In the genomic region with DNA sequence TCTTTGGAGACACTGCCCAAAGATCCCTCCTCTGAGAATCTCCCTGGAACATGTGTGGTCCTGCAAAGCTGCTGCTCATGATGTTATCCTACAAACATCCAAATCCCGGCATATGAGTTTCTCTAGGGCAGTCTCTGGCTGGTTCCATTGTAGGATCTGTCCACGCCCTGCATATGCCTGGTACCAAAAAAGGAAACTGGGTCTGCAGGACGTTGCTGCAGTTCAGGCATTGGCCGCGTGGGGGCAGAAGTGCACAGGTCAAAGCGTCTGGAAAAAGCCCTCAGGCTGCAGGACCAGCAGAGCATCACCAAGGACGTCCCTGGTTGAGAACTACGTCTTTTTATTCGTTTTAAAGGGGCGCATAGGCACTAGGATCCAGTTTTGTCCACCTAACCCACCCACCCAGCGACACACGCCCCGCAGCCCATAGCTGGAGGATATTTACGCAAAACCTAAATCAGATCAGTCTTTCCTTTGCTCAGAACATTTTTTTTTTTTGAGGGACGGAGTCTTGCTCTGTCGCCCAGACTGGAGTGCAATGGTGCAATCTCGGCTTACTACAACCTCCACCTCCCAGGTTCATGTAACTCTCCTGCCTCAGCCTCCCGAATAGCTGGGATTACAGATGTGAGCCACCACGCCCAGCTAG, we compare ENCODE assay signal across 8 cellular contexts. TPM values are rescaled to one million over a fixed set of nuclear protein-coding genes. Genes with fewer than 3 reads are reported as not detected.
A peak's percentile ranks its signal among the peaks of the same experiment; 100 is the strongest.
DNase-seq lines count a peak whose midpoint lies in the region; ATAC-seq and TF ChIP-seq lines count a peak whose summit lies in the region.

No MANE protein-coding gene starts in this region.

- no peaks in the 10 kb centered on the region for H3K27me3 ChIP-seq in OCI-LY1 (ENCODE audit: insufficient read depth, low read length)

- H3K36me3 Mint-ChIP-seq in endothelial cell (ENCODE audit: low read depth, unreplicated experiment) (peaks cover 3% of the 10 kb centered on the region), mesothelial cell of epicardium (no peaks in the 10 kb centered on the region)

- H3K27ac Mint-ChIP-seq in endothelial cell (ENCODE audit: unreplicated experiment) (peak overlapping the region; percentile 48), mesothelial cell of epicardium (no peak overlapping the region)

- no peaks in the 10 kb centered on the region for H3K4me1 Mint-ChIP-seq in endothelial cell (ENCODE audit: unreplicated experiment)
- peaks cover 2% of the 10 kb centered on the region for H3K4me1 Mint-ChIP-seq in mesothelial cell of epicardium

- H4K20me1 ChIP-seq in OCI-LY1 (ENCODE audit: insufficient read depth, low read length), result no peaks in the 10 kb centered on the region

- no peak for ATAC-seq in HG03469 (IDR thresholded peaks at IDR 0.05; ENCODE audit: unreplicated experiment)

- H3K27ac ChIP-seq in OCI-LY1 (ENCODE audit: low read depth, low read length, poor library complexity, severe bottlenecking), result no peak overlapping the region

- no peaks in the 10 kb centered on the region for H3K36me3 ChIP-seq in OCI-LY1 (ENCODE audit: insufficient read depth, low read length)

- H3K4me2 ChIP-seq in OCI-LY1 (ENCODE audit: low read length), result no peak overlapping the region

- TF ChIP-seq CTCF in OCI-LY1 (IDR thresholded peaks at IDR 0.05; ENCODE audit: low read length), result peak; percentile 96
- peak; percentile 96 for TF ChIP-seq CTCF in endothelial cell (IDR thresholded peaks at IDR 0.05; ENCODE audit: unreplicated experiment)
- TF ChIP-seq CTCF in mesothelial cell of epicardium (IDR thresholded peaks at IDR 0.05; ENCODE audit: unreplicated experiment), result peak; percentile 97

- H3K27me3 Mint-ChIP-seq in endothelial cell (ENCODE audit: unreplicated experiment) (peaks cover 1% of the 10 kb centered on the region), mesothelial cell of epicardium (ENCODE audit: low read depth) (peaks cover 4% of the 10 kb centered on the region)

- H3K9me3 ChIP-seq in OCI-LY1 (ENCODE audit: low read length), result no peaks in the 10 kb centered on the region

- no peak overlapping the region for H3K9ac ChIP-seq in OCI-LY1 (ENCODE audit: low read length)

- no peaks in the 10 kb centered on the region for H3K79me2 ChIP-seq in OCI-LY1 (ENCODE audit: insufficient read depth, low read length)

- H2AFZ ChIP-seq in OCI-LY1 (ENCODE audit: low read length), result no peak overlapping the region

- H3K4me1 ChIP-seq in OCI-LY1 (ENCODE audit: insufficient read depth, low read length, severe bottlenecking), result no peaks in the 10 kb centered on the region

- H3K9me2 ChIP-seq in OCI-LY1 (ENCODE audit: low read depth, low read length), result no peaks in the 10 kb centered on the region

- no peaks in the 10 kb centered on the region for H3F3A ChIP-seq in OCI-LY1 (ENCODE audit: insufficient read depth, low read length)

- H3K4me3 ChIP-seq in Jurkat, Clone E6-1 (ENCODE audit: low read length), result no peak overlapping the region
- H3K4me3 ChIP-seq in OCI-LY1 (ENCODE audit: low read depth, low read length, poor library complexity, severe bottlenecking), result no peak overlapping the region

- H3K4me3 Mint-ChIP-seq in endothelial cell (ENCODE audit: unreplicated experiment) (no peak overlapping the region), mesothelial cell of epicardium (no peak overlapping the region)

- peak; percentile 90 for DNase-seq in D341Med (ENCODE audit: low spot score)
- peak; percentile 80 for DNase-seq in Jurkat, Clone E6-1 (ENCODE audit: low read depth, low spot score)
- DNase-seq in activated CD8-positive, alpha-beta memory T cell treated with anti-CD3 and anti-CD28 coated beads, Interleukin-2, amount 50 U/mL, for 1 hour (ENCODE audit: extremely low read depth), result peak; percentile 68
- peak; percentile 96 for DNase-seq in endothelial cell (ENCODE audit: low spot score)
- peak; percentile 72 to 94 for DNase-seq in mesothelial cell of epicardium (ENCODE audit: low spot score in 2 of 2, unreplicated experiment in 2 of 2)
- peak; percentile 78 to 79 for DNase-seq in stimulated activated CD8-positive, alpha-beta memory T cell treated with anti-CD3 and anti-CD28 coated beads, Interleukin-15, amount 100 ng/mL, for 48 hours (ENCODE audit: low read depth in 2 of 2)

- H3K9me3 Mint-ChIP-seq in endothelial cell (ENCODE audit: unreplicated experiment), result no peaks in the 10 kb centered on the region
- H3K9me3 Mint-ChIP-seq in mesothelial cell of epicardium, result no peaks in the 10 kb centered on the region

RNA-seq across cellular contexts. Expression of a gene that starts 12.9 kb away (rescaled TPM):
- 2.7 TPM for polyA plus RNA-seq in Jurkat, Clone E6-1 (2012; ENCODE audit: insufficient read depth, insufficient read length)
- total RNA-seq in endothelial cell (ENCODE audit: unreplicated experiment), result 18.8 TPM
- 20.0 to 23.6 TPM (median 21.8 TPM) in 3 replicates for total RNA-seq in mesothelial cell of epicardium

RNA-seq across cellular contexts. Expression of a gene that starts 46.5 kb away (rescaled TPM):
- polyA plus RNA-seq in Jurkat, Clone E6-1 (2012; ENCODE audit: insufficient read depth, insufficient read length), result 1.00 TPM
- total RNA-seq in endothelial cell (ENCODE audit: unreplicated experiment), result 11.9 TPM
- 12.4 to 13.9 TPM (median 13.6 TPM) in 3 replicates for total RNA-seq in mesothelial cell of epicardium

RNA-seq across cellular contexts. Expression of a gene that starts 46.6 kb away (rescaled TPM):
- polyA plus RNA-seq in Jurkat, Clone E6-1 (2012; ENCODE audit: insufficient read depth, insufficient read length), result 9.3 TPM
- 29.3 TPM for total RNA-seq in endothelial cell (ENCODE audit: unreplicated experiment)
- 27.0 to 31.2 TPM (median 29.7 TPM) in 3 replicates for total RNA-seq in mesothelial cell of epicardium
